ENCODE assay signal across 28 cellular contexts in the genomic region with DNA sequence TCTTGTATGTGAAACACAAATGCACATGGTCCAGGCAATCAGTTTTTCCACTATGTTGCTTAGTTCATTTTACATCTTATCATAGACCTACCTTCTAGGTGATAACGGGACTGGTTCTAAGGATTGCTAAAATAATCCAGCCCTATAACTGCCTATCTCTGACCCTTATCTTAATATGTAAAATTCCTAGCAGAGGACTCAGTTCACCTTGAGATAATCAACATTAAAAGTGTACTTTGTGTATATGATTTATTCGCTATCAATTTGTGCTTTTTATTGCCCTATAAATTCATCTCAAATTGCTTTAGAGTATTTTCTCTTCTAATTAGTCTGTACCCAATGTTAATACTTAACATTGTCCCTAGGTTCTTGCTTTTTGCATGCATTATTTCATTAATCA.
"Had no signal": no experiment of that assay in that cellular context is flagged by ENCODE, and none has a peak within 500 bp of the region (broad histone marks: within the 10 kb centered on the region; RNA-seq: fewer than 3 reads in every experiment).

No MANE protein-coding gene starts in this region.

- H3K4me3 Mint-ChIP-seq: stimulated activated effector memory CD8-positive, alpha-beta T cell treated with anti-CD3 and anti-CD28 coated beads, Interleukin-12 subunit alpha, Interleukin-12 subunit beta, amount 100 ng/mL, for 72 hours; stimulated activated memory B cell treated with anti-CD40 and anti-IgM and Interleukin-4, amounts not matched to agents 10 μg/mL and 1 μg/mL and 100 μg/mL, for 72 hours; stimulated activated naive B cell treated with anti-CD40 and anti-IgM and Interleukin-4, amounts not matched to agents 10 μg/mL and 1 μg/mL and 100 μg/mL, for 72 hours; stimulated activated naive CD8-positive, alpha-beta T cell treated with anti-CD3 and anti-CD28 coated beads, Interleukin-15, amount 100 ng/mL, for 72 hours; stimulated activated naive CD8-positive, alpha-beta T cell treated with anti-CD3 and anti-CD28 coated beads, Interleukin-15, Interleukin-2, amounts not matched to agents 100 ng/mL and 50 ng/mL, for 24 hours; type B pancreatic cell had no signal

- H3K4me1 ChIP-seq: stomach, suprapubic skin, testis, thyroid gland, tibial artery, tibial nerve, transverse colon, upper lobe of left lung, upper lobe of right lung, uterus, vagina had no signal

- DNase-seq: stimulated activated CD4-positive, alpha-beta T cell treated with anti-CD3 and anti-CD28 coated beads, Interleukin-2, amount 100 ng/mL, for 48 hours; stimulated activated CD4-positive, alpha-beta T cell treated with anti-CD3 and anti-CD28 coated beads, Interleukin-4, amount 100 ng/mL, for 1 hour; stimulated activated CD4-positive, alpha-beta T cell treated with anti-CD3 and anti-CD28 coated beads, Interleukin-4, amount 100 ng/mL, for 24 hours; stimulated activated CD4-positive, alpha-beta T cell treated with anti-CD3 and anti-CD28 coated beads, Interleukin-4, amount 100 ng/mL, for 4 hours; stimulated activated CD8-positive, alpha-beta memory T cell treated with anti-CD3 and anti-CD28 coated beads, Interleukin-4, amount 100 ng/mL, for 48 hours; stimulated activated naive B cell treated with anti-CD40 and anti-IgM and Interleukin-4, amounts not matched to agents 10 μg/mL and 1 μg/mL and 100 μg/mL, for 72 hours; stimulated activated naive CD4-positive, alpha-beta T cell; stimulated activated naive CD4-positive, alpha-beta T cell treated with Interleukin-2 at 50 U/mL for 16 hours; stimulated activated naive CD8-positive, alpha-beta T cell treated with anti-CD3 and anti-CD28 coated beads, Interleukin-15, amount 100 ng/mL, for 72 hours; stimulated activated naive CD8-positive, alpha-beta T cell treated with anti-CD3 and anti-CD28 coated beads, Interleukin-15, Interleukin-2, amounts not matched to agents 100 U/mL and 50 U/mL, for 24 hours; stomach; substantia nigra; testis; thyroid gland; tibial artery; transverse colon; trophoblast cell; upper lobe of left lung; upper lobe of right lung; uterus had no signal

- H3K27me3 ChIP-seq: stomach, suprapubic skin, testis, thyroid gland, tibial artery, tibial nerve, transverse colon, upper lobe of left lung, upper lobe of right lung, uterus, vagina had no signal

- H3K36me3 Mint-ChIP-seq: stimulated activated effector memory CD8-positive, alpha-beta T cell treated with anti-CD3 and anti-CD28 coated beads, Interleukin-12 subunit alpha, Interleukin-12 subunit beta, amount 100 ng/mL, for 72 hours; stimulated activated memory B cell treated with anti-CD40 and anti-IgM and Interleukin-4, amounts not matched to agents 10 μg/mL and 1 μg/mL and 100 μg/mL, for 72 hours; stimulated activated naive B cell treated with anti-CD40 and anti-IgM and Interleukin-4, amounts not matched to agents 10 μg/mL and 1 μg/mL and 100 μg/mL, for 72 hours; type B pancreatic cell had no signal

- ATAC-seq: stimulated activated effector memory CD8-positive, alpha-beta T cell treated with anti-CD3 and anti-CD28 coated beads, Interleukin-12 subunit alpha, Interleukin-12 subunit beta, amount 100 ng/mL, for 72 hours; stimulated activated memory B cell treated with anti-CD40 and anti-IgM and Interleukin-4, amounts not matched to agents 10 μg/mL and 1 μg/mL and 100 μg/mL, for 72 hours; stimulated activated naive B cell treated with anti-CD40 and anti-IgM and Interleukin-4, amounts not matched to agents 10 μg/mL and 1 μg/mL and 100 μg/mL, for 72 hours; stimulated activated naive CD8-positive, alpha-beta T cell treated with anti-CD3 and anti-CD28 coated beads, Interleukin-15, amount 100 ng/mL, for 72 hours; stimulated activated naive CD8-positive, alpha-beta T cell treated with anti-CD3 and anti-CD28 coated beads, Interleukin-15, Interleukin-2, amounts not matched to agents 100 U/mL and 50 U/mL, for 24 hours; upper lobe of right lung had no signal

- H3K4me1 Mint-ChIP-seq: stimulated activated effector memory CD8-positive, alpha-beta T cell treated with anti-CD3 and anti-CD28 coated beads, Interleukin-12 subunit alpha, Interleukin-12 subunit beta, amount 100 ng/mL, for 72 hours; stimulated activated memory B cell treated with anti-CD40 and anti-IgM and Interleukin-4, amounts not matched to agents 10 μg/mL and 1 μg/mL and 100 μg/mL, for 72 hours; stimulated activated naive B cell treated with anti-CD40 and anti-IgM and Interleukin-4, amounts not matched to agents 10 μg/mL and 1 μg/mL and 100 μg/mL, for 72 hours; stimulated activated naive CD8-positive, alpha-beta T cell treated with anti-CD3 and anti-CD28 coated beads, Interleukin-15, amount 100 ng/mL, for 72 hours had no signal

- H3K9me3 ChIP-seq: testis, thoracic aorta, thyroid gland, tibial artery, transverse colon, upper lobe of right lung, uterus, vagina had no signal

- H3K36me3 ChIP-seq: stomach, suprapubic skin, thoracic aorta, thyroid gland, tibial artery, tibial nerve, transverse colon, upper lobe of left lung, upper lobe of right lung, uterus, vagina had no signal

- H3K4me3 ChIP-seq: stomach, suprapubic skin, testis, thoracic aorta, thyroid gland, tibial artery, tibial nerve, transverse colon, upper lobe of left lung, upper lobe of right lung, uterus, vagina had no signal

- H3K27ac ChIP-seq: stomach, suprapubic skin, testis, thoracic aorta, thyroid gland, tibial artery, tibial nerve, transverse colon, upper lobe of left lung, upper lobe of right lung, uterus, vagina had no signal

- H3K27me3 Mint-ChIP-seq: stimulated activated memory B cell treated with anti-CD40 and anti-IgM and Interleukin-4, amounts not matched to agents 10 μg/mL and 1 μg/mL and 100 μg/mL, for 72 hours; stimulated activated naive B cell treated with anti-CD40 and anti-IgM and Interleukin-4, amounts not matched to agents 10 μg/mL and 1 μg/mL and 100 μg/mL, for 72 hours; stimulated activated naive CD8-positive, alpha-beta T cell treated with anti-CD3 and anti-CD28 coated beads, Interleukin-15, amount 100 ng/mL, for 72 hours; stimulated activated naive CD8-positive, alpha-beta T cell treated with anti-CD3 and anti-CD28 coated beads, Interleukin-15, Interleukin-2, amounts not matched to agents 100 ng/mL and 50 ng/mL, for 24 hours; type B pancreatic cell had no signal

- H3K27ac Mint-ChIP-seq: stimulated activated effector memory CD8-positive, alpha-beta T cell treated with anti-CD3 and anti-CD28 coated beads, Interleukin-12 subunit alpha, Interleukin-12 subunit beta, amount 100 ng/mL, for 72 hours; stimulated activated memory B cell treated with anti-CD40 and anti-IgM and Interleukin-4, amounts not matched to agents 10 μg/mL and 1 μg/mL and 100 μg/mL, for 72 hours; stimulated activated naive B cell treated with anti-CD40 and anti-IgM and Interleukin-4, amounts not matched to agents 10 μg/mL and 1 μg/mL and 100 μg/mL, for 72 hours; stimulated activated naive CD8-positive, alpha-beta T cell treated with anti-CD3 and anti-CD28 coated beads, Interleukin-15, amount 100 ng/mL, for 72 hours; stimulated activated naive CD8-positive, alpha-beta T cell treated with anti-CD3 and anti-CD28 coated beads, Interleukin-15, Interleukin-2, amounts not matched to agents 100 ng/mL and 50 ng/mL, for 24 hours; type B pancreatic cell had no signal
